13 cellular contexts compared by ENCODE assay signal in the genomic region with DNA sequence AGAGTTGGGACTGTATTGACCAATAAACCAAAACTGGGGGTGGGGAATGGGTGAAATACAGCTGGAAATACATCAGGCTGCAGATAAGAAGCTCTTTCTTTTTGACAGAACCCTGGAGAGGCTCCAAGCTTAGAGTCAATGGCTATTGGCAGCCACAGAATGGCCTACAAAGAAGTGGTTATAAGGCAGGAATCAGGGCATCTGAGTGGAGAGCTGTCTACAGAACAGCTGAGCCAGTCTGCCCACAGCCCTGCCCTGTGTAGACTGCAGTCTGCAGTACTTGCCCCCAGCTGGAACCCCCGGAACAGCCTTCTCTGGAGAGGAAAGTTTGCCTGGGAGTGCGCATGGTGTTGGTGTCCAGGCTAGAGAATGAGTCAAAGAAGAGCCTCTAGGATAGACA.
A peak's percentile ranks its signal among the peaks of the same experiment; 100 is the strongest.
DNase-seq lines count a peak whose midpoint lies in the region; ATAC-seq and TF ChIP-seq lines count a peak whose summit lies in the region.
"Had no signal": no experiment of that assay in that cellular context is flagged by ENCODE, and none has a peak within 500 bp of the region (broad histone marks: within the 10 kb centered on the region; RNA-seq: fewer than 3 reads in every experiment).

No MANE protein-coding gene starts in this region.

- no peak for TF ChIP-seq CTCF in HFFc6 (IDR thresholded peaks at IDR 0.05)

- peaks cover 6% of the 10 kb centered on the region; the same call in 1 of the 2 replicates for H3K36me3 Mint-ChIP-seq in HFFc6 (ENCODE audit: low read depth)

- peaks cover 31% of the 10 kb centered on the region for H3K4me1 Mint-ChIP-seq in HFFc6 (ENCODE audit: low read depth)

- no peak overlapping the region for H3K4me3 Mint-ChIP-seq in HFFc6

- no peaks in the 10 kb centered on the region for H3K27me3 Mint-ChIP-seq in HFFc6 (ENCODE audit: insufficient read depth)

- 0 out of 2 replicates have a peak, but pooled peaks cover 6% of the 10 kb centered on the region for H3K9me3 Mint-ChIP-seq in HFFc6

- no peak overlapping the region for H3K27ac Mint-ChIP-seq in HFFc6

- H3K27ac ChIP-seq in substantia nigra (ENCODE audit: low read depth, low read length, poor library complexity, severe bottlenecking) = no peak overlapping the region

- DNase-seq in anterior cingulate cortex (lab: John Stamatoyannopoulos, UW) (peak in 51 of 58 donors; percentile 7 to 94 (median 63)), foreskin melanocyte (peak; percentile 23), middle frontal gyrus (ENCODE audit: extremely low spot score, low spot score) (peak; percentile 67), substantia nigra (lab: John Stamatoyannopoulos, UW) (peak in 48 of 49 donors; percentile 1 to 95 (median 70)), HFFc6 (no peak)
- no peak for DNase-seq in activated CD4-positive, alpha-beta T cell treated with anti-CD3 and anti-CD28 coated beads for 1 hour
- DNase-seq: H7, IMR-90, NCI-H1417, NCI-H1930, NCI-H2171, NCI-H82 had no signal

- ATAC-seq in SK-N-SH treated with all-trans-retinoic acid at 6 μM for 48 hours = no peak

TF ChIP-seq in SK-N-SH treated with all-trans-retinoic acid at 6 μM for 48 hours, 23 proteins besides CTCF, POLR2A, EP300 and RAD21:
- TF ChIP-seq, protein P1, sequence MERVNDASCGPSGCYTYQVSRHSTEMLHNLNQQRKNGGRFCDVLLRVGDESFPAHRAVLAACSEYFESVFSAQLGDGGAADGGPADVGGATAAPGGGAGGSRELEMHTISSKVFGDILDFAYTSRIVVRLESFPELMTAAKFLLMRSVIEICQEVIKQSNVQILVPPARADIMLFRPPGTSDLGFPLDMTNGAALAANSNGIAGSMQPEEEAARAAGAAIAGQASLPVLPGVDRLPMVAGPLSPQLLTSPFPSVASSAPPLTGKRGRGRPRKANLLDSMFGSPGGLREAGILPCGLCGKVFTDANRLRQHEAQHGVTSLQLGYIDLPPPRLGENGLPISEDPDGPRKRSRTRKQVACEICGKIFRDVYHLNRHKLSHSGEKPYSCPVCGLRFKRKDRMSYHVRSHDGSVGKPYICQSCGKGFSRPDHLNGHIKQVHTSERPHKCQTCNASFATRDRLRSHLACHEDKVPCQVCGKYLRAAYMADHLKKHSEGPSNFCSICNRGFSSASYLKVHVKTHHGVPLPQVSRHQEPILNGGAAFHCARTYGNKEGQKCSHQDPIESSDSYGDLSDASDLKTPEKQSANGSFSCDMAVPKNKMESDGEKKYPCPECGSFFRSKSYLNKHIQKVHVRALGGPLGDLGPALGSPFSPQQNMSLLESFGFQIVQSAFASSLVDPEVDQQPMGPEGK (CRISPR knock-in tag; IDR thresholded peaks at IDR 0.05; ENCODE audit: borderline replicate concordance) = no peak
- TF ChIP-seq GLIS3 (CRISPR knock-in tag; IDR thresholded peaks at IDR 0.05) (no peak), ISL1 (CRISPR knock-in tag; IDR thresholded peaks at IDR 0.05) (no peak), RARB (CRISPR knock-in tag; IDR thresholded peaks at IDR 0.05) (no peak), CREB5 (CRISPR knock-in tag; IDR thresholded peaks at IDR 0.05; ENCODE audit: low read depth) (no peak), ZFP30 (CRISPR knock-in tag; IDR thresholded peaks at IDR 0.05) (no peak), CSDC2 (CRISPR knock-in tag; IDR thresholded peaks at IDR 0.05) (no peak), TOX (CRISPR knock-in tag; IDR thresholded peaks at IDR 0.05; ENCODE audit: borderline replicate concordance) (no peak), ZFP3 (CRISPR knock-in tag; IDR thresholded peaks at IDR 0.05) (no peak), ARNTL (CRISPR knock-in tag; IDR thresholded peaks at IDR 0.05; ENCODE audit: borderline replicate concordance, low read depth) (no peak), ZNF565 (CRISPR knock-in tag; conservative IDR thresholded peaks at IDR 0.05; ENCODE audit: low read depth) (no peak), SNAI2 (CRISPR knock-in tag; IDR thresholded peaks at IDR 0.05) (no peak), TCF4 (CRISPR knock-in tag; IDR thresholded peaks at IDR 0.05; ENCODE audit: borderline replicate concordance) (no peak), POU6F1 (CRISPR knock-in tag; IDR thresholded peaks at IDR 0.05; ENCODE audit: borderline replicate concordance, low read depth) (no peak)

Comparison
In these comparisons a context has a peak if more than half of its experiments do, and no peak if none do; other contexts are left out.
1. DNase-seq: peak in anterior cingulate cortex (51 of 58), foreskin melanocyte (single experiment), middle frontal gyrus (single experiment) and substantia nigra (48 of 49); none in HFFc6 (single experiment) and activated CD4-positive, alpha-beta T cell treated with anti-CD3 and anti-CD28 coated beads for 1 hour (single experiment).